In genomic region chr19:3570619-3571018, GRCh38 we compare ENCODE assay signal across 20 cellular contexts. TPM values are rescaled to one million over a fixed set of nuclear protein-coding genes. Genes with fewer than 3 reads are reported as not detected.
A peak's percentile ranks its signal among the peaks of the same experiment; 100 is the strongest.
DNase-seq lines count a peak whose midpoint lies in the region; ATAC-seq, FAIRE-seq and TF ChIP-seq lines count a peak whose summit lies in the region.
"Had no signal": no experiment of that assay in that cellular context is flagged by ENCODE, and none has a peak within 500 bp of the region (broad histone marks: within the 10 kb centered on the region; RNA-seq: fewer than 3 reads in every experiment).

No MANE protein-coding gene starts in this region.

- FAIRE-seq in A204.1 (lab: Jason Lieb, UNC) = peak; percentile 64
- FAIRE-seq: GM12892, H1 had no signal

- no peak overlapping the region for H3K27ac ChIP-seq in HEK293 (ENCODE audit: extremely low read depth, low read depth, low read length)
- no peak overlapping the region for H3K27ac ChIP-seq in neuronal stem cell (replicated peaks; ENCODE audit: low read length)
- H3K27ac ChIP-seq: vagina had no signal

- no peak overlapping the region for H2BK5ac ChIP-seq in neuronal stem cell (ENCODE audit: low read length)

- no peak overlapping the region for H3K4ac ChIP-seq in neuronal stem cell (ENCODE audit: low read length)

- H3K23ac ChIP-seq in neuronal stem cell (ENCODE audit: low read depth, low read length, poor library complexity) = no peak overlapping the region

- H4K8ac ChIP-seq in neuronal stem cell (ENCODE audit: low read depth, low read length) = no peak overlapping the region

- ATAC-seq in GM18858 (IDR thresholded peaks at IDR 0.05; ENCODE audit: unreplicated experiment) (no peak), HG02798 (IDR thresholded peaks at IDR 0.05; ENCODE audit: poor library complexity, unreplicated experiment) (no peak)
- ATAC-seq: activated CD4-positive, alpha-beta T cell treated with anti-CD3 and anti-CD28 coated beads for 36 hours; left ventricle myocardium superior had no signal

- H3K9ac ChIP-seq in neuronal stem cell (ENCODE audit: low read depth, low read length, poor library complexity) = no peak overlapping the region

- H2AFZ ChIP-seq in neuronal stem cell (ENCODE audit: low read length) = no peak overlapping the region

- no peak overlapping the region for H4K91ac ChIP-seq in neuronal stem cell (ENCODE audit: low read depth, low read length, poor library complexity)

- peaks cover 3% of the 10 kb centered on the region for H3K79me1 ChIP-seq in neuronal stem cell (ENCODE audit: low read depth, low read length)

- no peak overlapping the region for H2BK12ac ChIP-seq in neuronal stem cell (ENCODE audit: low read length)

- H3K36me3 ChIP-seq in HEK293 (ENCODE audit: control insufficient read depth in 2 of 2, insufficient read depth in 1 of 2, low read length in 2 of 2) = peaks cover 6 to 8% of the 10 kb centered on the region in 2 experiments; a peak in 2 of 3 replicates
- H3K36me3 ChIP-seq in neuronal stem cell (replicated peaks in 1 of 2; ENCODE audit: control insufficient read depth in 2 of 2, insufficient read depth in 2 of 2, low read length in 2 of 2) = peaks cover 9% of the 10 kb centered on the region in 2 donors
- H3K36me3 ChIP-seq: vagina had no signal

- H2BK15ac ChIP-seq in neuronal stem cell (ENCODE audit: low read length) = no peak overlapping the region

- no peak overlapping the region for H3K4me2 ChIP-seq in neuronal stem cell (ENCODE audit: insufficient read depth, low read length, poor library complexity, severe bottlenecking)

- DNase-seq in epidermal melanocyte (ENCODE audit: insufficient read length, low spot score) = peak; percentile 48
- no peak for DNase-seq in neuronal stem cell (ENCODE audit: low spot score)
- DNase-seq in activated T-cell treated with anti-CD3 and anti-CD28 coated beads, Interleukin-2, amount 50 U/mL, for 48 hours = no peak
- DNase-seq in NOMO-1 treated with dmso at 0.1 percent for 144 hours (lab: John Stamatoyannopoulos, UW; ENCODE audit: unreplicated experiment) = no peak
- DNase-seq: activated CD4-positive, alpha-beta T cell treated with anti-CD3 and anti-CD28 coated beads for 36 hours; activated naive CD4-positive, alpha-beta T cell treated with anti-CD3 and anti-CD28 coated beads, Interleukin-2, amount 50 U/mL, for 16 hours; CD8-positive, alpha-beta memory T cell; DMS79; glutamatergic neuron; KG1; left ventricle myocardium superior; MV-4-11; stimulated activated CD8-positive, alpha-beta memory T cell treated with anti-CD3 and anti-CD28 coated beads, Interleukin-4, amount 100 ng/mL, for 48 hours had no signal

- no peak for TF ChIP-seq CTCF in HEK293 (tag by site-specific recombination; IDR thresholded peaks at IDR 0.05)

- no peaks in the 10 kb centered on the region for H3K27me3 ChIP-seq in neuronal stem cell (ENCODE audit: control insufficient read depth in 3 of 3, insufficient read depth in 3 of 3, low read depth in 1 of 3, low read length in 3 of 3)
- H3K27me3 ChIP-seq: vagina had no signal

- no peak overlapping the region for H3K14ac ChIP-seq in neuronal stem cell (ENCODE audit: low read length)

- no peaks in the 10 kb centered on the region for H3K9me3 ChIP-seq in HEK293 (ENCODE audit: control insufficient read depth, insufficient read depth, low read depth, low read length)
- H3K9me3 ChIP-seq in neuronal stem cell (replicated peaks in 1 of 2; ENCODE audit: control insufficient read depth in 2 of 2, insufficient read depth in 1 of 2, low read depth in 1 of 2, low read length in 2 of 2) = no peaks in the 10 kb centered on the region
- H3K9me3 ChIP-seq: vagina had no signal

- H2BK120ac ChIP-seq in neuronal stem cell (ENCODE audit: low read depth, low read length) = no peak overlapping the region

- H2AK5ac ChIP-seq in neuronal stem cell (ENCODE audit: low read depth, low read length) = peak overlapping the region; percentile 68

- POLR2A ChIA-PET in HEK293 (lab: Yijun Ruan, JAX) = interaction anchor here (0.6 to 0.8 kb wide), 2 partner anchors 9 to 11 kb away, joined by 3 to 4 read pairs; no protein-coding TSS in a partner anchor

- no peaks in the 10 kb centered on the region for H3K4me1 ChIP-seq in HEK293 (ENCODE audit: control insufficient read depth, insufficient read depth, low read length)
- peaks cover 5 to 8% of the 10 kb centered on the region in 2 donors for H3K4me1 ChIP-seq in neuronal stem cell (ENCODE audit: control insufficient read depth in 2 of 2, insufficient read depth in 1 of 2, low read depth in 1 of 2, low read length in 2 of 2)

- H3K18ac ChIP-seq in neuronal stem cell (ENCODE audit: low read length) = no peak overlapping the region

- CTCF ChIA-PET in HEK293 (lab: Yijun Ruan, JAX) = no interaction called here

- WGBS in neuronal stem cell (ENCODE audit: extremely low coverage in 2 of 2, insufficient read length in 2 of 2, insufficient replicate concordance in 1 of 2), 2 donors = no CpG with 5 or more reads among the region's 7 CpGs

- H3K4me3 ChIP-seq in HEK293 (ENCODE audit: low read depth, low read length) (no peak overlapping the region), neuronal stem cell (ENCODE audit: low read length in 2 of 2) (no peak overlapping the region)
- H3K4me3 ChIP-seq: vagina had no signal

TF ChIP-seq in HEK293, 187 proteins besides CTCF, POLR2A, EP300 and RAD21:
- TF ChIP-seq ZNF292 (tag by site-specific recombination; IDR thresholded peaks at IDR 0.05; ENCODE audit: borderline replicate concordance, low read depth) (no peak), ZIC2 (tag by site-specific recombination; IDR thresholded peaks at IDR 0.05) (peak; percentile 31; the same call in 1 of the 2 replicates)

RNA-seq across cellular contexts. Expression of gene HMG20B, which starts 2.1 kb away (rescaled TPM):
- polyA plus RNA-seq in neuronal stem cell (2013, experiment 1 of 2) = 76.9 TPM
- polyA plus RNA-seq in neuronal stem cell (2013, experiment 2 of 2) = 73.8 TPM

RNA-seq across cellular contexts. Expression of gene MFSD12, which starts 13.2 kb away (rescaled TPM):
- 27.9 TPM for polyA plus RNA-seq in neuronal stem cell (2013, experiment 1 of 2)
- polyA plus RNA-seq in neuronal stem cell (2013, experiment 2 of 2) = 25.3 TPM

RNA-seq across cellular contexts. Expression of gene GIPC3, which starts 14.7 kb away (rescaled TPM):
- 0.46 TPM for polyA plus RNA-seq in neuronal stem cell (2013, experiment 1 of 2)
- 0.47 TPM for polyA plus RNA-seq in neuronal stem cell (2013, experiment 2 of 2)

RNA-seq across cellular contexts. Expression of gene TEKTIP1, which starts 31.6 kb away (rescaled TPM):
- polyA plus RNA-seq in neuronal stem cell (2013, experiment 1 of 2) = 0.07 TPM
- 0.07 TPM for polyA plus RNA-seq in neuronal stem cell (2013, experiment 2 of 2)
- polyA plus RNA-seq: H1 had no signal

RNA-seq across cellular contexts. Expression of gene TBXA2R, which starts 36.1 kb away (rescaled TPM):
- polyA plus RNA-seq in neuronal stem cell (2013, experiment 1 of 2) = 0.11 TPM
- 0.12 TPM for polyA plus RNA-seq in neuronal stem cell (2013, experiment 2 of 2)
